In the genomic region with DNA sequence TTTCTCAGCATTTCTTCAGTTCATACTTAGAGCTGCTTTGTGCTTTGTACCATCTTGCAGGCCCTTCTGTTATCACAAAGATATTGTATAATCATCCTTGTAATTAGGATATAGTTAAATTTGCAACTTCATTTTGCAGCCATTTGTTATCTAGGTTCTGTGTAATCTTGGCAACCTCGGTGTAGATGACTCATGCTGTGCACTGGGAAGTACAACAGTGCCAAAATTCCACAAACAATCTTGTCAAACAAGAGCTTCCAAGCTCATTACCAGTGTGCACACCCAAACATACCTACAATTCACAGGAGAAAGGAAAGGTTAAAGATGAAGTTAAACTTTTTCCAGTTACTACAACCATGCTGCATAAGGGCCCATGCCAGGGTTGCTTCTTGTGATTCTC, we compare ENCODE assay signal across 17 cellular contexts.
DNase-seq lines count a peak whose midpoint lies in the region; ATAC-seq, FAIRE-seq and TF ChIP-seq lines count a peak whose summit lies in the region.
"Had no signal": no experiment of that assay in that cellular context is flagged by ENCODE, and none has a peak within 500 bp of the region (broad histone marks: within the 10 kb centered on the region; RNA-seq: fewer than 3 reads in every experiment).

No MANE protein-coding gene starts in this region.

- H3K9me3 ChIP-seq in liver (ENCODE audit: control insufficient read depth in 4 of 4, low read length in 3 of 4) (no peaks in the 10 kb centered on the region), HepG2 (ENCODE audit: low read length) (peaks cover 88% of the 10 kb centered on the region)
- H3K9me3 ChIP-seq: HAP-1 had no signal

- H3K79me2 ChIP-seq in HepG2 (ENCODE audit: insufficient read depth, low read length): no peaks in the 10 kb centered on the region

- no peak for DNase-seq in HepG2 (ENCODE audit: low spot score)
- peak; percentile 39 to 77 for DNase-seq in cerebellar nuclear complex (lab: John Stamatoyannopoulos, UW)
- DNase-seq in kidney glomerular epithelial cell (lab: John Stamatoyannopoulos, UW): peak; percentile 38
- DNase-seq in epidermal melanocyte (ENCODE audit: insufficient read length, low spot score): no peak
- DNase-seq in NCI-H2107 treated with DMSO at 0.1 percent for 48 hours (lab: John Stamatoyannopoulos, UW; ENCODE audit: unreplicated experiment): no peak
- DNase-seq in SHP77 (lab: John Stamatoyannopoulos, UW): no peak
- DNase-seq: activated T-cell treated with anti-CD3 and anti-CD28 coated beads, Interleukin-2, amount 50 U/mL, for 4 hours; NCI-H146; NK-92 treated with Interleukin-12 subunit alpha and Interleukin-12 subunit beta, amount 100 ng/mL, for 24 hours; stimulated activated CD4-positive, alpha-beta T cell treated with anti-CD3 and anti-CD28 coated beads, Interleukin-2, amount 100 ng/mL, for 24 hours had no signal

- no peaks in the 10 kb centered on the region for H4K20me1 ChIP-seq in HepG2 (ENCODE audit: insufficient read depth, low read length)

- TF ChIP-seq RAD21 in liver (IDR thresholded peaks at IDR 0.05): no peak
- TF ChIP-seq RAD21 in HepG2 (CRISPR knock-in tag; IDR thresholded peaks at IDR 0.05): no peak

- intact Hi-C loops in HepG2 (cut with micrococcal nuclease; ENCODE audit: unreplicated experiment): no loop called here

- 16% methylated on average over 1 of the region's 1 CpG for WGBS in liver
- 0% methylated on average over 1 of the region's 1 CpG for WGBS in HepG2 (ENCODE audit: low lambda C conversion rate)

- CTCF ChIA-PET in HepG2 (lab: Yijun Ruan, JAX; ENCODE audit: low intra/inter-chr PET ratio, low total read pairs): no interaction called here

- ATAC-seq in HepG2: no peak
- ATAC-seq in GM18511 (IDR thresholded peaks at IDR 0.05; ENCODE audit: unreplicated experiment): no peak
- ATAC-seq: activated CD4-positive, CD25-positive, alpha-beta regulatory T cell treated with anti-CD3 and anti-CD28 coated beads, Interleukin-2, amount 50 U/mL, for 24 hours; activated T-cell treated with anti-CD3 and anti-CD28 coated beads, Interleukin-2, amount 50 U/mL, for 4 hours; stimulated activated effector memory CD8-positive, alpha-beta T cell treated with anti-CD3 and anti-CD28 coated beads, Interleukin-12 subunit alpha, Interleukin-12 subunit beta, amount 100 ng/mL, for 72 hours had no signal

- POLR2A ChIA-PET in HepG2 (lab: Yijun Ruan, JAX): no interaction called here

- no peak overlapping the region for H3K4me3 ChIP-seq in liver (ENCODE audit: low read depth in 1 of 3, low read length in 3 of 3)
- no peak overlapping the region for H3K4me3 ChIP-seq in HepG2 (replicated peaks in 1 of 3; ENCODE audit: insufficient read depth in 1 of 3, low read depth in 2 of 3, low read length in 3 of 3)
- H3K4me3 ChIP-seq: cardiac muscle cell, HAP-1, lung had no signal

- TF ChIP-seq EP300 in HepG2 (IDR thresholded peaks at IDR 0.05; ENCODE audit: low read depth in 2 of 2, low read length in 2 of 2) (no peak), HepG2 (CRISPR knock-in tag; IDR thresholded peaks at IDR 0.05; ENCODE audit: borderline replicate concordance) (no peak)

- H3K4me1 ChIP-seq in liver (ENCODE audit: control insufficient read depth in 4 of 4, insufficient read depth in 4 of 4, low read length in 3 of 4) (no peaks in the 10 kb centered on the region), HepG2 (ENCODE audit: insufficient read depth, low read length) (no peaks in the 10 kb centered on the region)
- H3K4me1 ChIP-seq: HAP-1 had no signal

- no peak overlapping the region for H3K27ac ChIP-seq in liver (ENCODE audit: low read depth in 1 of 2, low read length in 2 of 2)
- H3K27ac ChIP-seq in HepG2 (ENCODE audit: extremely low read length, insufficient read depth, low read length): no peak overlapping the region
- H3K27ac ChIP-seq: cardiac muscle cell had no signal

- H3K9ac ChIP-seq in liver (ENCODE audit: low read depth in 1 of 2, low read length in 2 of 2) (no peak overlapping the region), HepG2 (ENCODE audit: insufficient read depth, low read depth, low read length) (no peak overlapping the region)

- no TSS peak for BruUV-seq in HepG2 (replicated peaks; lab: Mats Ljungman, UMichigan)

- H2AFZ ChIP-seq in HepG2 (ENCODE audit: low read length): no peak overlapping the region

- no peak for TF ChIP-seq POLR2A in HepG2 (IDR thresholded peaks at IDR 0.05; ENCODE audit: insufficient read depth in 1 of 2, low read depth in 2 of 2, low read length in 2 of 2)

- no peak for FAIRE-seq in HepG2 (lab: Jason Lieb, UNC)

- in situ Hi-C loops in HepG2 (cut with HindIII; ENCODE audit: extremely low pct_ligation_motif_present, low pct_unique_long_range_greater_than_20kb): no loop called here

- H3K27me3 ChIP-seq in liver (ENCODE audit: control insufficient read depth in 4 of 4, insufficient read depth in 4 of 4, low read length in 3 of 4) (no peaks in the 10 kb centered on the region), HepG2 (ENCODE audit: control insufficient read depth in 1 of 2, insufficient read depth in 2 of 2, low read length in 2 of 2) (no peaks in the 10 kb centered on the region)
- H3K27me3 ChIP-seq: cardiac muscle cell had no signal

- no peak overlapping the region for H3K4me2 ChIP-seq in HepG2 (ENCODE audit: low read depth, low read length)

- H3K36me3 ChIP-seq in liver (ENCODE audit: control insufficient read depth in 4 of 4, insufficient read depth in 3 of 4, low read depth in 1 of 4, low read length in 3 of 4) (no peaks in the 10 kb centered on the region), HepG2 (replicated peaks in 1 of 2; ENCODE audit: control insufficient read depth in 1 of 2, insufficient read depth in 2 of 2, low read length in 2 of 2) (no peaks in the 10 kb centered on the region)
- H3K36me3 ChIP-seq: cardiac muscle cell, HAP-1 had no signal

- TF ChIP-seq CTCF in liver (IDR thresholded peaks at IDR 0.05; ENCODE audit: low read depth, low read length, missing input control): no peak
- no peak for TF ChIP-seq CTCF in HepG2 (CRISPR knock-in tag; IDR thresholded peaks at IDR 0.05)

TF ChIP-seq in liver, 16 proteins besides CTCF, POLR2A, EP300 and RAD21:
- TF ChIP-seq NR2F2 (IDR thresholded peaks at IDR 0.05): no peak
- TF ChIP-seq JUND (IDR thresholded peaks at IDR 0.05): peak; percentile 32 to 65

TF ChIP-seq in HepG2, 621 proteins besides CTCF, POLR2A, EP300 and RAD21:
- TF ChIP-seq NONO (IDR thresholded peaks at IDR 0.05) (no peak), NONO (CRISPR knock-in tag; conservative IDR thresholded peaks at IDR 0.05) (no peak), PLRG1 (conservative IDR thresholded peaks at IDR 0.05) (no peak), KLF15 (CRISPR knock-in tag; IDR thresholded peaks at IDR 0.05; ENCODE audit: borderline replicate concordance) (no peak), ZNF616 (CRISPR knock-in tag; IDR thresholded peaks at IDR 0.05; ENCODE audit: low read depth) (no peak), ZNF746 (CRISPR knock-in tag; IDR thresholded peaks at IDR 0.05) (no peak), ARID2 (CRISPR knock-in tag; IDR thresholded peaks at IDR 0.05; ENCODE audit: borderline replicate concordance) (no peak), FOSL2 (CRISPR knock-in tag; IDR thresholded peaks at IDR 0.05) (no peak), ARNT (IDR thresholded peaks at IDR 0.05) (no peak)
- TF ChIP-seq, protein P1, sequence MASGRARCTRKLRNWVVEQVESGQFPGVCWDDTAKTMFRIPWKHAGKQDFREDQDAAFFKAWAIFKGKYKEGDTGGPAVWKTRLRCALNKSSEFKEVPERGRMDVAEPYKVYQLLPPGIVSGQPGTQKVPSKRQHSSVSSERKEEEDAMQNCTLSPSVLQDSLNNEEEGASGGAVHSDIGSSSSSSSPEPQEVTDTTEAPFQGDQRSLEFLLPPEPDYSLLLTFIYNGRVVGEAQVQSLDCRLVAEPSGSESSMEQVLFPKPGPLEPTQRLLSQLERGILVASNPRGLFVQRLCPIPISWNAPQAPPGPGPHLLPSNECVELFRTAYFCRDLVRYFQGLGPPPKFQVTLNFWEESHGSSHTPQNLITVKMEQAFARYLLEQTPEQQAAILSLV (CRISPR knock-in tag; IDR thresholded peaks at IDR 0.05; ENCODE audit: borderline replicate concordance): no peak
- TF ChIP-seq, protein P2, sequence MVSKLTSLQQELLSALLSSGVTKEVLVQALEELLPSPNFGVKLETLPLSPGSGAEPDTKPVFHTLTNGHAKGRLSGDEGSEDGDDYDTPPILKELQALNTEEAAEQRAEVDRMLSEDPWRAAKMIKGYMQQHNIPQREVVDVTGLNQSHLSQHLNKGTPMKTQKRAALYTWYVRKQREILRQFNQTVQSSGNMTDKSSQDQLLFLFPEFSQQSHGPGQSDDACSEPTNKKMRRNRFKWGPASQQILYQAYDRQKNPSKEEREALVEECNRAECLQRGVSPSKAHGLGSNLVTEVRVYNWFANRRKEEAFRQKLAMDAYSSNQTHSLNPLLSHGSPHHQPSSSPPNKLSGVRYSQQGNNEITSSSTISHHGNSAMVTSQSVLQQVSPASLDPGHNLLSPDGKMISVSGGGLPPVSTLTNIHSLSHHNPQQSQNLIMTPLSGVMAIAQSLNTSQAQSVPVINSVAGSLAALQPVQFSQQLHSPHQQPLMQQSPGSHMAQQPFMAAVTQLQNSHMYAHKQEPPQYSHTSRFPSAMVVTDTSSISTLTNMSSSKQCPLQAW (CRISPR knock-in tag; IDR thresholded peaks at IDR 0.05): no peak
- TF ChIP-seq, protein P3, sequence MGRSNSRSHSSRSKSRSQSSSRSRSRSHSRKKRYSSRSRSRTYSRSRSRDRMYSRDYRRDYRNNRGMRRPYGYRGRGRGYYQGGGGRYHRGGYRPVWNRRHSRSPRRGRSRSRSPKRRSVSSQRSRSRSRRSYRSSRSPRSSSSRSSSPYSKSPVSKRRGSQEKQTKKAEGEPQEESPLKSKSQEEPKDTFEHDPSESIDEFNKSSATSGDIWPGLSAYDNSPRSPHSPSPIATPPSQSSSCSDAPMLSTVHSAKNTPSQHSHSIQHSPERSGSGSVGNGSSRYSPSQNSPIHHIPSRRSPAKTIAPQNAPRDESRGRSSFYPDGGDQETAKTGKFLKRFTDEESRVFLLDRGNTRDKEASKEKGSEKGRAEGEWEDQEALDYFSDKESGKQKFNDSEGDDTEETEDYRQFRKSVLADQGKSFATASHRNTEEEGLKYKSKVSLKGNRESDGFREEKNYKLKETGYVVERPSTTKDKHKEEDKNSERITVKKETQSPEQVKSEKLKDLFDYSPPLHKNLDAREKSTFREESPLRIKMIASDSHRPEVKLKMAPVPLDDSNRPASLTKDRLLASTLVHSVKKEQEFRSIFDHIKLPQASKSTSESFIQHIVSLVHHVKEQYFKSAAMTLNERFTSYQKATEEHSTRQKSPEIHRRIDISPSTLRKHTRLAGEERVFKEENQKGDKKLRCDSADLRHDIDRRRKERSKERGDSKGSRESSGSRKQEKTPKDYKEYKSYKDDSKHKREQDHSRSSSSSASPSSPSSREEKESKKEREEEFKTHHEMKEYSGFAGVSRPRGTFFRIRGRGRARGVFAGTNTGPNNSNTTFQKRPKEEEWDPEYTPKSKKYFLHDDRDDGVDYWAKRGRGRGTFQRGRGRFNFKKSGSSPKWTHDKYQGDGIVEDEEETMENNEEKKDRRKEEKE (IDR thresholded peaks at IDR 0.05): no peak

Comparison
In these comparisons a context has a peak if more than half of its experiments do, and no peak if none do; other contexts are left out.
1. DNase-seq: peak in cerebellar nuclear complex (2 of 2) and kidney glomerular epithelial cell (single experiment); none in HepG2 (single experiment), epidermal melanocyte (single experiment), NCI-H2107 treated with DMSO at 0.1 percent for 48 hours (single experiment) and SHP77 (0 of 2).